In the genomic region with DNA sequence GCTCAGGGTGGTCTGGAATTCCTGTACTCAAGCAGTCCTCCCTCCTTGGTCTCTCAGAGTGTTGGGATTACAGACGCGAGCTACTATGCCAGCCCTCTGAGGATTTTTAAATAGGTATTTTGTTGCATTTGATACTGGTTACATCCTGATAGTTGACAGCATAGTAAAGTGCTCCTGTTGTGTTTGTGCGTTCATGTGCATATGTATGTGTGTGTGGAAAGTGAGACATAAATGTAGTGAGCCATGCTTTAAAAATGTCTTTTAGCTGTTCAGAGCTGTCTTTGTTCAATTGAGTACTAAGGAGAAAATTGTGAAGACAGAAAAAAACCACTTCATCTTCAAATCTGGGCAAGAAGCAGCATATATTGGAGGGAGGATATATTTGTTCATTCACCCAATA, we compare ENCODE assay signal across 15 cellular contexts.
"Had no signal": no experiment of that assay in that cellular context is flagged by ENCODE, and none has a peak within 500 bp of the region (broad histone marks: within the 10 kb centered on the region; RNA-seq: fewer than 3 reads in every experiment).

No MANE protein-coding gene starts in this region.

- H3K4me1 ChIP-seq: colonic mucosa had no signal

- H3K4me3 ChIP-seq: colonic mucosa, heart left ventricle, ovary had no signal

- FAIRE-seq: frontal cortex, urothelium cell line had no signal

- ATAC-seq: activated CD8-positive, alpha-beta T cell treated with anti-CD3 and anti-CD28 coated beads for 36 hours; activated naive CD8-positive, alpha-beta T cell treated with anti-CD3 and anti-CD28 coated beads, Interleukin-2, amount 50 U/mL, for 24 hours; heart left ventricle had no signal

- H3K27ac ChIP-seq: colonic mucosa, heart left ventricle, ovary had no signal

- H3K27me3 ChIP-seq: colonic mucosa, heart left ventricle, ovary had no signal

- H3K36me3 ChIP-seq: colonic mucosa, heart left ventricle, ovary had no signal

- DNase-seq: activated CD8-positive, alpha-beta T cell treated with anti-CD3 and anti-CD28 coated beads for 36 hours; activated naive CD4-positive, alpha-beta T cell treated with Interleukin-2 at 50 U/mL for 16 hours; activated naive CD8-positive, alpha-beta T cell treated with anti-CD3 and anti-CD28 coated beads, Interleukin-2, amount 50 U/mL, for 24 hours; caudate nucleus; colonic mucosa; effector CD4-positive, alpha-beta T cell; heart left ventricle; islet precursor cell; mesendoderm; ovary; stimulated activated CD4-positive, alpha-beta T cell treated with anti-CD3 and anti-CD28 coated beads, Interleukin-15, amount 100 ng/mL, for 24 hours; stimulated activated CD4-positive, alpha-beta T cell treated with anti-CD3 and anti-CD28 coated beads, Interleukin-4, amount 100 ng/mL, for 24 hours; T-helper 2 cell had no signal

- H3K9me3 ChIP-seq: colonic mucosa, heart left ventricle, ovary had no signal
